In the genomic region with DNA sequence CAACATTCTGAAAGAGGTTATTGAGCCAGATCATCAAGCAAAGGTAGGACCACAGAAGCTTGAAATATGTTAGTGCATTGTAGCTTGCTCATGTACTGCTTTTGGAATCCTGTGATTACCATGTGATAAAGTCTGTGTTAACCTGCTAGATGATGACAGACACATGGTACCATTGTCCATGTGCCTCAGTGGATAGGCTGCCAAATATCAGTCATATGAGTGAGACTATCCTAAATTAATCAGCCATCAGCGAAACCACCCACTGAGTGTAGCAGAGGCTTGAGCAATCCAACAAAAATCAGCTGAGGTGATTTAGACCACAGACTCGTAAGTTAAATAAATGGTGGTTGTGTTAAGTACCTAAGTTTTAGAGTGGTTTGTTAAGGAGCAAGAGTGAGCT, we compare ENCODE assay signal across 36 cellular contexts. TPM values are rescaled to one million over a fixed set of nuclear protein-coding genes. Genes with fewer than 3 reads are reported as not detected.
"Had no signal": no experiment of that assay in that cellular context is flagged by ENCODE, and none has a peak within 500 bp of the region (broad histone marks: within the 10 kb centered on the region; RNA-seq: fewer than 3 reads in every experiment).

No MANE protein-coding gene starts in this region.

- H3K4me1 Mint-ChIP-seq: activated B cell treated with CpG ODN at 0.5 μM for 24 hours; brain; central memory CD8-positive, alpha-beta T cell had no signal

- H3K27ac Mint-ChIP-seq: activated B cell treated with CpG ODN at 0.5 μM for 24 hours; activated CD4-positive, alpha-beta memory T cell treated with anti-CD3 and anti-CD28 coated beads for 36 hours; activated naive CD4-positive, alpha-beta T cell treated with anti-CD3 and anti-CD28 coated beads for 36 hours; activated naive CD4-positive, alpha-beta T cell treated with anti-CD3 and anti-CD28 coated beads, Interleukin-2, amount 50 U/mL, for 72 hours; activated T-helper 1 cell treated with anti-CD3 and anti-CD28 coated beads, Interleukin-12 subunit alpha, Interleukin-12 subunit beta, Interleukin-2, Interleukin-4 antibody, amounts not matched to agents 30 ng/mL and 10 ng/mL and 1 ng/mL, durations not matched to agents 14 hours and 24 hours and 36 hours; brain had no signal

- H3K36me3 Mint-ChIP-seq: activated CD4-positive, alpha-beta memory T cell treated with anti-CD3 and anti-CD28 coated beads for 36 hours; brain had no signal

- ATAC-seq: activated naive CD4-positive, alpha-beta T cell treated with anti-CD3 and anti-CD28 coated beads, Interleukin-2, amount 50 U/mL, for 72 hours; activated T-cell treated with anti-CD3 and anti-CD28 coated beads, Interleukin-2, amount 50 U/mL, for 4 hours; PC-3 had no signal

- H3K4me2 ChIP-seq: KMS-11 had no signal

- H3K27me3 ChIP-seq: adrenal gland had no signal

- H3K4me3 ChIP-seq: adrenal gland had no signal

- H3K4me1 ChIP-seq: adrenal gland had no signal

- H3K9ac ChIP-seq: KMS-11 had no signal

- H3K9me3 Mint-ChIP-seq: activated B cell treated with CpG ODN at 0.5 μM for 24 hours; activated CD4-positive, alpha-beta memory T cell treated with anti-CD3 and anti-CD28 coated beads for 36 hours; activated naive CD4-positive, alpha-beta T cell treated with anti-CD3 and anti-CD28 coated beads for 36 hours; activated naive CD4-positive, alpha-beta T cell treated with anti-CD3 and anti-CD28 coated beads, Interleukin-2, amount 50 U/mL, for 72 hours; activated T-cell treated with anti-CD3 and anti-CD28 coated beads, Interleukin-2, amount 50 U/mL, for 4 hours; activated T-helper 1 cell treated with anti-CD3 and anti-CD28 coated beads, Interleukin-12 subunit alpha, Interleukin-12 subunit beta, Interleukin-2, Interleukin-4 antibody, amounts not matched to agents 30 ng/mL and 10 ng/mL and 1 ng/mL, durations not matched to agents 14 hours and 24 hours and 36 hours; central memory CD8-positive, alpha-beta T cell had no signal

- H3K9me3 ChIP-seq: adrenal gland had no signal

- FAIRE-seq: RCC 7860 had no signal

- DNase-seq: activated B cell treated with CpG ODN at 0.5 μM for 24 hours; activated CD4-positive, alpha-beta memory T cell treated with anti-CD3 and anti-CD28 coated beads for 36 hours; activated CD4-positive, alpha-beta T cell treated with anti-CD3 and anti-CD28 coated beads for 4 hours; activated CD4-positive, alpha-beta T cell treated with anti-CD3 and anti-CD28 coated beads, Interleukin-2, amount 50 U/mL, for 1 hour; activated CD4-positive, CD25-positive, alpha-beta regulatory T cell treated with anti-CD3 and anti-CD28 coated beads, Interleukin-2, amount 50 U/mL, for 72 hours; activated CD8-positive, alpha-beta memory T cell treated with anti-CD3 and anti-CD28 coated beads, Interleukin-2, amount 50 U/mL, for 4 hours; activated gamma-delta T cell treated with Interleukin-2 at 50 U/mL for 16 hours; activated naive CD4-positive, alpha-beta T cell treated with anti-CD3 and anti-CD28 coated beads for 36 hours; activated T-cell treated with anti-CD3 and anti-CD28 coated beads for 4 hours; activated T-cell treated with anti-CD3 and anti-CD28 coated beads, Interleukin-2, amount 50 U/mL, for 4 hours; adrenal gland; NCI-H1092 treated with DMSO at 0.1 percent for 48 hours; NCI-H1417; NCI-H146; NCI-H187; NCI-H2029 treated with DMSO at 0.1 percent for 48 hours; NCI-H2107; NCI-H2171; NCI-H510A; NCI-H526; NCI-H748 treated with DMSO at 0.1 percent for 48 hours; NK-92 treated with Interleukin-12 subunit alpha and Interleukin-12 subunit beta, amount 100 ng/mL, for 24 hours; PC-3; SIG-M5; SW 1271; T-helper 1 cell; T-helper 2 cell; T-helper 9 cell had no signal

- H3K36me3 ChIP-seq: adrenal gland had no signal

- H3K27ac ChIP-seq: adrenal gland, KMS-11, RWPE1, VCaP had no signal

- H3K4me3 Mint-ChIP-seq: activated B cell treated with CpG ODN at 0.5 μM for 24 hours; activated CD4-positive, alpha-beta memory T cell treated with anti-CD3 and anti-CD28 coated beads for 36 hours; activated naive CD4-positive, alpha-beta T cell treated with anti-CD3 and anti-CD28 coated beads for 36 hours; activated T-cell treated with anti-CD3 and anti-CD28 coated beads, Interleukin-2, amount 50 U/mL, for 4 hours; activated T-helper 1 cell treated with anti-CD3 and anti-CD28 coated beads, Interleukin-12 subunit alpha, Interleukin-12 subunit beta, Interleukin-2, Interleukin-4 antibody, amounts not matched to agents 30 ng/mL and 10 ng/mL and 1 ng/mL, durations not matched to agents 14 hours and 24 hours and 36 hours; brain; central memory CD8-positive, alpha-beta T cell had no signal

RNA-seq across cellular contexts. Expression of a gene that starts 32.7 kb away (rescaled TPM):
- total RNA-seq: activated B cell treated with CpG ODN at 0.5 μM for 24 hours; activated CD4-positive, alpha-beta memory T cell treated with anti-CD3 and anti-CD28 coated beads for 36 hours; activated naive CD4-positive, alpha-beta T cell treated with anti-CD3 and anti-CD28 coated beads for 36 hours; activated T-cell treated with anti-CD3 and anti-CD28 coated beads, Interleukin-2, amount 50 U/mL, for 4 hours; activated T-helper 1 cell treated with anti-CD3 and anti-CD28 coated beads, Interleukin-12 subunit alpha, Interleukin-12 subunit beta, Interleukin-2, Interleukin-4 antibody, amounts not matched to agents 30 ng/mL and 10 ng/mL and 1 ng/mL, durations not matched to agents 14 hours and 24 hours and 36 hours had no signal
